ENCODE assay signal across 15 cellular contexts in the genomic region with DNA sequence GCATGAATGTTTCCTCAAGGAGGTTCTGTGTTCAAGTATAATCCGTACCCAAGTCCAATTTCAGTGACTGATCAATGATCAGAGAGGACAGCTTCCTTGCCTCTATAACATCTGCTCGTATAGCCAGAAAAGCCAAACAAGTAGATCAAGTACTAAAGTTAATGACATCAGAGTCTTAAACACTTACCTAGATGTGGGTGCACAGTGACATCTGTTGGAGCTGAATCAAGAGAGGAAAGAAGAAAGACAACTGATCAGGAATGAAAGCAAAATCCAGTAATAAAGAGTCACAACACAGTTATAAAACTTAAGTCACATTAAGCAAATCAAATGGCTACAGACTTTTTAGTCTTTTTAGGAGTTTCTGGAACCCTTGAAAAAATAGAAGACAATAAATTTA.
DNase-seq lines count a peak whose midpoint lies in the region; TF ChIP-seq lines count a peak whose summit lies in the region.
"Had no signal": no experiment of that assay in that cellular context is flagged by ENCODE, and none has a peak within 500 bp of the region (broad histone marks: within the 10 kb centered on the region; RNA-seq: fewer than 3 reads in every experiment).

No MANE protein-coding gene starts in this region.

- no peak overlapping the region for H3K4me3 ChIP-seq in kidney epithelial cell (ENCODE audit: low read depth, low read length)
- H3K4me3 ChIP-seq: cardiac muscle cell had no signal

- DNase-seq in EH (ENCODE audit: low read depth) = peak; percentile 47
- no peak for DNase-seq in kidney epithelial cell (ENCODE audit: low read depth)
- DNase-seq in COLO829 (ENCODE audit: low spot score) = no peak
- no peak for DNase-seq in NCI-H345 treated with DMSO at 0.1 percent for 48 hours (lab: John Stamatoyannopoulos, UW; ENCODE audit: unreplicated experiment)
- DNase-seq in COR-L47 (lab: John Stamatoyannopoulos, UW) = no peak
- DNase-seq: activated CD4-positive, alpha-beta T cell treated with anti-CD3 and anti-CD28 coated beads, Interleukin-2, amount 10 ng/mL, durations not matched to agents 7 days and 5 days; activated effector memory CD4-positive, alpha-beta T cell treated with Interleukin-2 at 50 U/mL for 16 hours; DND-41; KBM-7; mesenchymal stem cell; T-cell had no signal

- H3K27ac ChIP-seq in VCaP = no peak overlapping the region
- H3K27ac ChIP-seq: cardiac muscle cell, parathyroid adenoma had no signal

- no peaks in the 10 kb centered on the region for H3K36me3 ChIP-seq in kidney epithelial cell (ENCODE audit: control insufficient read depth, insufficient read depth, low read length)
- H3K36me3 ChIP-seq: cardiac muscle cell had no signal

- TF ChIP-seq CTCF in LNCAP (IDR thresholded peaks at IDR 0.05) = peak; percentile 33; the same call in 1 of the 2 replicates
- peak; percentile 66 for TF ChIP-seq CTCF in VCaP (conservative IDR thresholded peaks at IDR 0.05)
- peak; percentile 10 for TF ChIP-seq CTCF in kidney epithelial cell (IDR thresholded peaks at IDR 0.05; ENCODE audit: insufficient read depth, low read length, poor library complexity, severe bottlenecking)

- H3K27me3 ChIP-seq in kidney epithelial cell (ENCODE audit: control insufficient read depth, insufficient read depth, low read length) = no peaks in the 10 kb centered on the region
- H3K27me3 ChIP-seq: cardiac muscle cell had no signal

Comparison
In these comparisons a context has a peak if more than half of its experiments do, and no peak if none do; other contexts are left out.
1. CTCF ChIP-seq: peak in every context shown above with its lines; median percentile 66 in VCaP; 33 in LNCAP; 10 in kidney epithelial cell.